12 cellular contexts compared by ENCODE assay signal in the genomic region with DNA sequence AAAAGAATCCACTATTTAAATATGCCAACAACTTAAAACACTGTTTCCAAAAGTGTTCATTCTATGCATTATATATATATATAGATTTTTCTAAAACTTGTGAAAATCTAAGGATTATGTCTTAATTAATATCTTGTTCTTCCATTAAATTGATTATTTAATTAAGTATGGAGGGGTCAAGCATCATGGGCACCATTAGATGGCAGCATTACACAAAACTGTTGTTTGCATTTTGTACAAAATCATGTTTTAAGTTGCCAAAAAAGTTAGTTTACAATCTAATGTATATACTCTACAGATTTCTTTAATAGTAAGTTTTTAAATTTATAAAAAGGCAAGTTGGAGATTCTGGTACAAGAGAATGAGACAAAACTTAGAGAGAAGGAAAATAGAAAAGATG.
DNase-seq lines count a peak whose midpoint lies in the region; ATAC-seq, FAIRE-seq and TF ChIP-seq lines count a peak whose summit lies in the region.
"Had no signal": no experiment of that assay in that cellular context is flagged by ENCODE, and none has a peak within 500 bp of the region (broad histone marks: within the 10 kb centered on the region; RNA-seq: fewer than 3 reads in every experiment).

No MANE protein-coding gene starts in this region.

- TF ChIP-seq CTCF in D721Med (IDR thresholded peaks at IDR 0.05; ENCODE audit: insufficient read depth, missing control alignments) (peak; percentile 23), HEK293 (tag by site-specific recombination; IDR thresholded peaks at IDR 0.05) (no peak)

- no peak for FAIRE-seq in D721Med (lab: Jason Lieb, UNC)

- no peaks in the 10 kb centered on the region for H3K36me3 ChIP-seq in HEK293 (ENCODE audit: control insufficient read depth in 2 of 2, insufficient read depth in 1 of 2, low read length in 2 of 2)
- no peaks in the 10 kb centered on the region for H3K36me3 ChIP-seq in MG63
- H3K36me3 ChIP-seq: upper lobe of right lung had no signal

- H3K27ac ChIP-seq in HEK293 (ENCODE audit: extremely low read depth, low read depth, low read length), result no peak overlapping the region
- H3K27ac ChIP-seq: upper lobe of right lung had no signal

- no peaks in the 10 kb centered on the region for H3K4me1 ChIP-seq in HEK293 (ENCODE audit: control insufficient read depth, insufficient read depth, low read length)
- H3K4me1 ChIP-seq: upper lobe of right lung had no signal

- no peak for ATAC-seq in GM18870 (IDR thresholded peaks at IDR 0.05; ENCODE audit: unreplicated experiment)
- ATAC-seq: Right ventricle myocardium inferior, upper lobe of right lung had no signal

- no peak for DNase-seq in D721Med (ENCODE audit: insufficient read length, low spot score)
- peak; percentile 12 for DNase-seq in astrocyte of the hippocampus (ENCODE audit: low read depth, low spot score)
- DNase-seq in lung microvascular endothelial cell (ENCODE audit: low read depth in 2 of 2), result peak; percentile 13
- DNase-seq in stimulated activated CD4-positive, alpha-beta T cell treated with anti-CD3 and anti-CD28 coated beads, Interleukin-15, amount 100 ng/mL, for 24 hours, result no peak
- DNase-seq in activated naive CD4-positive, alpha-beta T cell (lab: John Stamatoyannopoulos, UW), result no peak
- no peak for DNase-seq in MG63
- DNase-seq: GDM1, NCI-H1930, upper lobe of right lung had no signal

- POLR2A ChIA-PET in HEK293 (lab: Yijun Ruan, JAX), result no interaction called here

- H3K27me3 ChIP-seq in MG63, result no peaks in the 10 kb centered on the region
- H3K27me3 ChIP-seq: upper lobe of right lung had no signal

- no peak overlapping the region for H3K4me3 ChIP-seq in HEK293 (ENCODE audit: low read depth, low read length)
- no peak overlapping the region for H3K4me3 ChIP-seq in MG63
- H3K4me3 ChIP-seq: upper lobe of right lung had no signal

- CTCF ChIA-PET in HEK293 (lab: Yijun Ruan, JAX), result interaction anchor here (0.6 kb wide), 1 partner anchor 34 kb away, joined by 3 read pairs; no protein-coding TSS in a partner anchor

- H3K9me3 ChIP-seq in HEK293 (ENCODE audit: control insufficient read depth, insufficient read depth, low read depth, low read length) (no peaks in the 10 kb centered on the region), MG63 (no peaks in the 10 kb centered on the region)
- H3K9me3 ChIP-seq: upper lobe of right lung had no signal

TF ChIP-seq in HEK293, 187 proteins besides CTCF, POLR2A, EP300 and RAD21:
- TF ChIP-seq ZNF335 (tag by site-specific recombination; conservative IDR thresholded peaks at IDR 0.05) (no peak), ZNF654 (tag by site-specific recombination; IDR thresholded peaks at IDR 0.05; ENCODE audit: low read depth) (0 out of 2 replicates have a peak, but pooled peaks have one; percentile 9)

Comparison
In these comparisons a context has a peak if more than half of its experiments do, and no peak if none do; other contexts are left out.
1. DNase-seq: peak in astrocyte of the hippocampus (single experiment) and lung microvascular endothelial cell (2 of 2); none in D721Med (single experiment), stimulated activated CD4-positive, alpha-beta T cell treated with anti-CD3 and anti-CD28 coated beads, Interleukin-15, amount 100 ng/mL, for 24 hours (single experiment), activated naive CD4-positive, alpha-beta T cell (0 of 4) and MG63 (single experiment).